In genomic region chr20:44807684-44808056, GRCh38 we compare ENCODE assay signal across 36 cellular contexts. TPM values are rescaled to one million over a fixed set of nuclear protein-coding genes. Genes with fewer than 3 reads are reported as not detected.
"Had no signal": no experiment of that assay in that cellular context is flagged by ENCODE, and none has a peak within 500 bp of the region (broad histone marks: within the 10 kb centered on the region; RNA-seq: fewer than 3 reads in every experiment).

No MANE protein-coding gene starts in this region.

- FAIRE-seq: RCC 7860 had no signal

- ATAC-seq: activated CD8-positive, alpha-beta memory T cell treated with anti-CD3 and anti-CD28 coated beads, Interleukin-2, amount 10 ng/mL, durations not matched to agents 7 days and 5 days; activated naive CD8-positive, alpha-beta T cell treated with anti-CD3 and anti-CD28 coated beads, Interleukin-2, amount 50 U/mL, for 24 hours; PC-3 had no signal

- H3K36me3 Mint-ChIP-seq: activated CD8-positive, alpha-beta memory T cell treated with anti-CD3 and anti-CD28 coated beads, Interleukin-2, amount 10 ng/mL, durations not matched to agents 7 days and 5 days; activated naive CD4-positive, alpha-beta T cell treated with anti-CD3 and anti-CD28 coated beads, Interleukin-2, amount 10 ng/mL, durations not matched to agents 7 days and 5 days; activated naive CD8-positive, alpha-beta T cell had no signal

- H3K27ac Mint-ChIP-seq: activated CD4-positive, alpha-beta memory T cell treated with anti-CD3 and anti-CD28 coated beads, Interleukin-2, amount 10 ng/mL, durations not matched to agents 7 days and 5 days; activated CD8-positive, alpha-beta memory T cell treated with anti-CD3 and anti-CD28 coated beads, Interleukin-2, amount 10 ng/mL, durations not matched to agents 7 days and 5 days; activated naive CD4-positive, alpha-beta T cell treated with anti-CD3 and anti-CD28 coated beads, Interleukin-2, amount 10 ng/mL, durations not matched to agents 7 days and 5 days; activated naive CD8-positive, alpha-beta T cell; activated naive CD8-positive, alpha-beta T cell treated with anti-CD3 and anti-CD28 coated beads, Interleukin-2, amount 50 U/mL, for 24 hours had no signal

- H3K9me3 Mint-ChIP-seq: activated CD4-positive, alpha-beta memory T cell treated with anti-CD3 and anti-CD28 coated beads, Interleukin-2, amount 10 ng/mL, durations not matched to agents 7 days and 5 days; activated naive CD4-positive, alpha-beta T cell treated with anti-CD3 and anti-CD28 coated beads, Interleukin-2, amount 10 ng/mL, durations not matched to agents 7 days and 5 days; activated naive CD8-positive, alpha-beta T cell treated with anti-CD3 and anti-CD28 coated beads, Interleukin-2, amount 50 U/mL, for 24 hours had no signal

- H3K36me3 ChIP-seq: brain microvascular endothelial cell had no signal

- H3K27ac ChIP-seq: brain microvascular endothelial cell, RWPE1, WERI-Rb-1 had no signal

- DNase-seq: activated CD4-positive, alpha-beta memory T cell treated with anti-CD3 and anti-CD28 coated beads, Interleukin-2, amount 10 ng/mL, durations not matched to agents 7 days and 5 days; activated CD4-positive, alpha-beta T cell treated with anti-CD3 and anti-CD28 coated beads for 1 hour; activated CD4-positive, alpha-beta T cell treated with anti-CD3 and anti-CD28 coated beads for 48 hours; activated CD4-positive, CD25-positive, alpha-beta regulatory T cell; activated CD8-positive, alpha-beta memory T cell treated with anti-CD3 and anti-CD28 coated beads for 24 hours; activated CD8-positive, alpha-beta memory T cell treated with anti-CD3 and anti-CD28 coated beads, Interleukin-2, amount 10 ng/mL, durations not matched to agents 7 days and 5 days; activated CD8-positive, alpha-beta memory T cell treated with anti-CD3 and anti-CD28 coated beads, Interleukin-2, amount 50 U/mL, for 48 hours; activated effector memory CD4-positive, alpha-beta T cell treated with Interleukin-2 at 50 U/mL for 16 hours; activated naive CD4-positive, alpha-beta T cell treated with anti-CD3 and anti-CD28 coated beads, Interleukin-2, amount 10 ng/mL, durations not matched to agents 7 days and 5 days; activated naive CD8-positive, alpha-beta T cell treated with anti-CD3 and anti-CD28 coated beads, Interleukin-2, amount 50 U/mL, for 24 hours; activated T-cell treated with anti-CD3 and anti-CD28 coated beads, Interleukin-2, amount 50 U/mL, for 48 hours; anterior cingulate cortex; brain microvascular endothelial cell; central memory CD4-positive, alpha-beta T cell; Karpas-422; KBM-7; NCI-H1105; NCI-H1436; NCI-H1694; NCI-H1930; NCI-H2081 treated with DMSO at 0.1 percent for 48 hours; NCI-H226; NCI-H524 treated with DMSO at 0.1 percent for 48 hours; NCI-H748 treated with DMSO at 0.1 percent for 48 hours; NK-92 treated with Interleukin-12 subunit alpha and Interleukin-12 subunit beta, amount 100 ng/mL, for 24 hours; PC-3; Right ventricle myocardium superior; SW 1271; T-helper 1 cell; T1000; WERI-Rb-1 had no signal

- H3K4me3 Mint-ChIP-seq: activated CD4-positive, alpha-beta memory T cell treated with anti-CD3 and anti-CD28 coated beads, Interleukin-2, amount 10 ng/mL, durations not matched to agents 7 days and 5 days; activated CD8-positive, alpha-beta memory T cell treated with anti-CD3 and anti-CD28 coated beads, Interleukin-2, amount 10 ng/mL, durations not matched to agents 7 days and 5 days; activated naive CD4-positive, alpha-beta T cell treated with anti-CD3 and anti-CD28 coated beads, Interleukin-2, amount 10 ng/mL, durations not matched to agents 7 days and 5 days; activated naive CD8-positive, alpha-beta T cell; activated naive CD8-positive, alpha-beta T cell treated with anti-CD3 and anti-CD28 coated beads, Interleukin-2, amount 50 U/mL, for 24 hours had no signal

RNA-seq across cellular contexts. Expression of gene RIMS4, which starts 2.7 kb away (rescaled TPM):
- total RNA-seq: activated CD4-positive, alpha-beta memory T cell treated with anti-CD3 and anti-CD28 coated beads, Interleukin-2, amount 10 ng/mL, durations not matched to agents 7 days and 5 days; activated CD8-positive, alpha-beta memory T cell treated with anti-CD3 and anti-CD28 coated beads, Interleukin-2, amount 10 ng/mL, durations not matched to agents 7 days and 5 days; MCF 10A; T-helper 2 cell treated with Interferon-gamma antibody and Interleukin-4, amounts not matched to agents 100 ng/mL and 5 ng/mL, for 36 hours had no signal
